8 cellular contexts compared by ENCODE assay signal in genomic region chr1:1692714-1693647, GRCh38. TPM values are rescaled to one million over a fixed set of nuclear protein-coding genes. Genes with fewer than 3 reads are reported as not detected.
DNase-seq lines count a peak whose midpoint lies in the region; ATAC-seq and TF ChIP-seq lines count a peak whose summit lies in the region.
"Not testable (repeated sequence)": the region's sequence is repeated elsewhere in the genome, so short reads cannot be mapped to it uniquely, and the experiment has no call there.

TSS of gene SLC35E2B (minus strand) at chr1:1692795. CDS start at chr1:1676699, 16,096 bp downstream.

- H3K36me3 ChIP-seq in KOPT-K1 (ENCODE audit: insufficient read depth, low read length); Peyer's patch; esophagus muscularis mucosa: not testable (repeated sequence)

- not testable (repeated sequence) for H3K4me1 ChIP-seq in Peyer's patch
- H3K4me1 ChIP-seq in esophagus muscularis mucosa: peaks cover 0 to 16% (median 14%) of the 10 kb centered on the region in 4 donors

- H3K4me3 Mint-ChIP-seq in activated T-cell treated with anti-CD3 and anti-CD28 coated beads, Interleukin-2, amount 50 U/mL, for 4 hours: peak within 1 kb of the TSS; percentile 67
- peak within 1 kb of the TSS; percentile 71 to 90 (median 84) for H3K4me3 Mint-ChIP-seq in naive B cell

- H3K27me3 Mint-ChIP-seq in activated T-cell treated with anti-CD3 and anti-CD28 coated beads, Interleukin-2, amount 50 U/mL, for 4 hours (ENCODE audit: low read depth); naive B cell: not testable (repeated sequence)

- H3K4me1 Mint-ChIP-seq in activated T-cell treated with anti-CD3 and anti-CD28 coated beads, Interleukin-2, amount 50 U/mL, for 4 hours (ENCODE audit: low read depth): peaks cover 17% of the 10 kb centered on the region
- peaks cover 2 to 21% (median 5%) of the 10 kb centered on the region in 3 donors for H3K4me1 Mint-ChIP-seq in naive B cell

- intact Hi-C loops in esophagus muscularis mucosa (cut with DNase I): not testable (repeated sequence)

- peak; percentile 76 for DNase-seq in DMS53 treated with DMSO at 0.1 percent for 48 hours (lab: John Stamatoyannopoulos, UW; ENCODE audit: unreplicated experiment)
- DNase-seq in Peyer's patch: peak; percentile 92 to 95 (median 94)
- DNase-seq in activated T-cell treated with anti-CD3 and anti-CD28 coated beads, Interleukin-2, amount 50 U/mL, for 4 hours: peak; percentile 97
- DNase-seq in esophagus muscularis mucosa (ENCODE audit: extremely low spot score): peak; percentile 98
- DNase-seq in naive B cell: peak; percentile 98
- peak; percentile 88 to 95 for DNase-seq in stimulated activated CD8-positive, alpha-beta memory T cell treated with anti-CD3 and anti-CD28 coated beads, Interleukin-7, amount 100 ng/mL, for 4 hours (ENCODE audit: low read depth in 2 of 2)

- H3K27me3 ChIP-seq in Peyer's patch, esophagus muscularis mucosa: not testable (repeated sequence)

- no CpG with 5 or more reads among the region's 98 CpGs for WGBS in esophagus muscularis mucosa

- not testable (repeated sequence) for H3K9me3 Mint-ChIP-seq in activated T-cell treated with anti-CD3 and anti-CD28 coated beads, Interleukin-2, amount 50 U/mL, for 4 hours; naive B cell

- peak in 3 of 6 experiments; percentile 21 to 55 (median 24) for TF ChIP-seq CTCF in Peyer's patch (IDR thresholded peaks at IDR 0.05)
- not testable (repeated sequence) for TF ChIP-seq CTCF in esophagus muscularis mucosa (IDR thresholded peaks at IDR 0.05)

- not testable (repeated sequence) for H3K9me3 ChIP-seq in KOPT-K1 (ENCODE audit: insufficient read depth, low read length, poor library complexity, severe bottlenecking); Peyer's patch; esophagus muscularis mucosa

- peak within 1 kb of the TSS in 5 of 6 donors; percentile 90 to 98 (median 96) for H3K27ac Mint-ChIP-seq in naive B cell

- TF ChIP-seq POLR2A in Peyer's patch (IDR thresholded peaks at IDR 0.05): peak in 1 of 2 donors; percentile 32
- not testable (repeated sequence) for TF ChIP-seq POLR2A in esophagus muscularis mucosa (IDR thresholded peaks at IDR 0.05; ENCODE audit: low read depth)

- peak within 1 kb of the TSS; percentile 80 for H3K27ac ChIP-seq in KOPT-K1 (ENCODE audit: low read depth, low read length, poor library complexity, severe bottlenecking)
- H3K27ac ChIP-seq in Peyer's patch: peak within 1 kb of the TSS; percentile 87 to 95 (median 91)
- H3K27ac ChIP-seq in esophagus muscularis mucosa (replicated peaks in 1 of 4): peak within 1 kb of the TSS; percentile 85 to 94 (median 86)

- H3K4me3 ChIP-seq in Peyer's patch (peak within 1 kb of the TSS; percentile 58 to 79 (median 64)), esophagus muscularis mucosa (peak within 1 kb of the TSS; percentile 56 to 68 (median 62))

- ATAC-seq in GM21786 (IDR thresholded peaks at IDR 0.05; ENCODE audit: unreplicated experiment) (peak; percentile 74), naive B cell (ENCODE audit: low read depth in 2 of 2) (peak; percentile 74 to 75)
- peak; percentile 78 to 84 for ATAC-seq in activated T-cell treated with anti-CD3 and anti-CD28 coated beads, Interleukin-2, amount 50 U/mL, for 4 hours

- not testable (repeated sequence) for H3K36me3 Mint-ChIP-seq in activated T-cell treated with anti-CD3 and anti-CD28 coated beads, Interleukin-2, amount 50 U/mL, for 4 hours (ENCODE audit: insufficient read depth); naive B cell

- TF ChIP-seq EP300 in esophagus muscularis mucosa (IDR thresholded peaks at IDR 0.05): not testable (repeated sequence)

RNA-seq across cellular contexts. Expression of gene SLC35E2B, which starts in this region (rescaled TPM):
- total RNA-seq in Peyer's patch: 100 to 1,000 TPM in 2 of 4 donors, 10 to 100 TPM in 2; 76.9 to 132 (median 103) TPM
- total RNA-seq in activated T-cell treated with anti-CD3 and anti-CD28 coated beads, Interleukin-2, amount 50 U/mL, for 4 hours: 10 to 100 TPM; 14.8 to 27.2 (median 20.2) TPM
- 10 to 100 TPM; 25.7 to 65.0 (median 35.6) TPM for total RNA-seq in esophagus muscularis mucosa
- polyA plus RNA-seq in naive B cell (ENCODE audit: low read depth in 6 of 6): 10 to 100 TPM; 22.5 to 42.1 (median 33.4) TPM

Comparison
In these comparisons a context has a peak if more than half of its experiments do, and no peak if none do; other contexts are left out.
1. Peak in every context shown above with its lines: DNase-seq, ATAC-seq, H3K4me3 ChIP-seq and H3K27ac ChIP-seq.